In genomic region chr15:77099741-77100463, GRCh38 we compare ENCODE assay signal across 1 cellular context.
A peak's percentile ranks its signal among the peaks of the same experiment; 100 is the strongest.
TF ChIP-seq lines count a peak whose summit lies in the region.

No MANE protein-coding gene starts in this region.

TF ChIP-seq in HepG2, 621 proteins besides CTCF, POLR2A, EP300 and RAD21:
- TF ChIP-seq ZNF768 (CRISPR knock-in tag; IDR thresholded peaks at IDR 0.05) (peak; percentile 89), TP53 (CRISPR knock-in tag; conservative IDR thresholded peaks at IDR 0.05) (no peak), PHF21A (CRISPR knock-in tag; IDR thresholded peaks at IDR 0.05) (0 out of 2 replicates have a peak, but pooled peaks have one; percentile 18), ZNF598 (CRISPR knock-in tag; IDR thresholded peaks at IDR 0.05; ENCODE audit: borderline replicate concordance) (no peak), SP4 (CRISPR knock-in tag; IDR thresholded peaks at IDR 0.05) (no peak), ZNF713 (CRISPR knock-in tag; IDR thresholded peaks at IDR 0.05) (no peak), NFYC (CRISPR knock-in tag; IDR thresholded peaks at IDR 0.05) (no peak), CEBPB (IDR thresholded peaks at IDR 0.05; ENCODE audit: borderline replicate concordance, low read depth, low read length) (peak; percentile 33; the same call in 1 of the 2 replicates), GATAD2A (CRISPR knock-in tag; IDR thresholded peaks at IDR 0.05) (0 out of 2 replicates have a peak, but pooled peaks have one; percentile 22), ZNF446 (CRISPR knock-in tag; IDR thresholded peaks at IDR 0.05) (no peak), HNF4A (CRISPR knock-in tag; IDR thresholded peaks at IDR 0.05) (peak; percentile 68), SALL1 (CRISPR knock-in tag; IDR thresholded peaks at IDR 0.05) (peak; percentile 49; the same call in 1 of the 2 replicates), HNF4G (IDR thresholded peaks at IDR 0.05; ENCODE audit: borderline replicate concordance, low read depth, low read length) (peak; percentile 57; the same call in 1 of the 2 replicates), HNF4G (CRISPR knock-in tag; IDR thresholded peaks at IDR 0.05; ENCODE audit: borderline replicate concordance, low read depth) (no peak), ZNF616 (CRISPR knock-in tag; IDR thresholded peaks at IDR 0.05; ENCODE audit: low read depth) (no peak), CEBPG (CRISPR knock-in tag; IDR thresholded peaks at IDR 0.05) (peak; percentile 37; the same call in 1 of the 2 replicates), ZFY (CRISPR knock-in tag; IDR thresholded peaks at IDR 0.05) (no peak)
- TF ChIP-seq, protein P1, sequence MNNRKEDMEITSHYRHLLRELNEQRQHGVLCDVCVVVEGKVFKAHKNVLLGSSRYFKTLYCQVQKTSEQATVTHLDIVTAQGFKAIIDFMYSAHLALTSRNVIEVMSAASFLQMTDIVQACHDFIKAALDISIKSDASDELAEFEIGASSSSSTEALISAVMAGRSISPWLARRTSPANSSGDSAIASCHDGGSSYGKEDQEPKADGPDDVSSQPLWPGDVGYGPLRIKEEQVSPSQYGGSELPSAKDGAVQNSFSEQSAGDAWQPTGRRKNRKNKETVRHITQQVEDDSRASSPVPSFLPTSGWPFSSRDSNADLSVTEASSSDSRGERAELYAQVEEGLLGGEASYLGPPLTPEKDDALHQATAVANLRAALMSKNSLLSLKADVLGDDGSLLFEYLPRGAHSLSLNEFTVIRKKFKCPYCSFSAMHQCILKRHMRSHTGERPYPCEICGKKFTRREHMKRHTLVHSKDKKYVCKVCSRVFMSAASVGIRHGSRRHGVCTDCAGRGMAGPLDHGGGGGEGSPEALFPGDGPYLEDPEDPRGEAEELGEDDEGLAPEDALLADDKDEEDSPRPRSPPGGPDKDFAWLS (CRISPR knock-in tag; IDR thresholded peaks at IDR 0.05; ENCODE audit: borderline replicate concordance) = no peak
- TF ChIP-seq, protein P2, sequence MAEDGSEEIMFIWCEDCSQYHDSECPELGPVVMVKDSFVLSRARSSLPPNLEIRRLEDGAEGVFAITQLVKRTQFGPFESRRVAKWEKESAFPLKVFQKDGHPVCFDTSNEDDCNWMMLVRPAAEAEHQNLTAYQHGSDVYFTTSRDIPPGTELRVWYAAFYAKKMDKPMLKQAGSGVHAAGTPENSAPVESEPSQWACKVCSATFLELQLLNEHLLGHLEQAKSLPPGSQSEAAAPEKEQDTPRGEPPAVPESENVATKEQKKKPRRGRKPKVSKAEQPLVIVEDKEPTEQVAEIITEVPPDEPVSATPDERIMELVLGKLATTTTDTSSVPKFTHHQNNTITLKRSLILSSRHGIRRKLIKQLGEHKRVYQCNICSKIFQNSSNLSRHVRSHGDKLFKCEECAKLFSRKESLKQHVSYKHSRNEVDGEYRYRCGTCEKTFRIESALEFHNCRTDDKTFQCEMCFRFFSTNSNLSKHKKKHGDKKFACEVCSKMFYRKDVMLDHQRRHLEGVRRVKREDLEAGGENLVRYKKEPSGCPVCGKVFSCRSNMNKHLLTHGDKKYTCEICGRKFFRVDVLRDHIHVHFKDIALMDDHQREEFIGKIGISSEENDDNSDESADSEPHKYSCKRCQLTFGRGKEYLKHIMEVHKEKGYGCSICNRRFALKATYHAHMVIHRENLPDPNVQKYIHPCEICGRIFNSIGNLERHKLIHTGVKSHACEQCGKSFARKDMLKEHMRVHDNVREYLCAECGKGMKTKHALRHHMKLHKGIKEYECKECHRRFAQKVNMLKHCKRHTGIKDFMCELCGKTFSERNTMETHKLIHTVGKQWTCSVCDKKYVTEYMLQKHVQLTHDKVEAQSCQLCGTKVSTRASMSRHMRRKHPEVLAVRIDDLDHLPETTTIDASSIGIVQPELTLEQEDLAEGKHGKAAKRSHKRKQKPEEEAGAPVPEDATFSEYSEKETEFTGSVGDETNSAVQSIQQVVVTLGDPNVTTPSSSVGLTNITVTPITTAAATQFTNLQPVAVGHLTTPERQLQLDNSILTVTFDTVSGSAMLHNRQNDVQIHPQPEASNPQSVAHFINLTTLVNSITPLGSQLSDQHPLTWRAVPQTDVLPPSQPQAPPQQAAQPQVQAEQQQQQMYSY (CRISPR knock-in tag; IDR thresholded peaks at IDR 0.05) = no peak
